Comparison of ENCODE assay signal across 1 cellular context in genomic region chr9:113011911-113012381, GRCh38.
TF ChIP-seq lines count a peak whose summit lies in the region.

TSS of gene ZNF883 (minus strand) at chr9:113012192.

TF ChIP-seq in HepG2, 621 proteins besides CTCF, POLR2A, EP300 and RAD21 (continued from another document and continues in another):
- TF ChIP-seq, protein P1, sequence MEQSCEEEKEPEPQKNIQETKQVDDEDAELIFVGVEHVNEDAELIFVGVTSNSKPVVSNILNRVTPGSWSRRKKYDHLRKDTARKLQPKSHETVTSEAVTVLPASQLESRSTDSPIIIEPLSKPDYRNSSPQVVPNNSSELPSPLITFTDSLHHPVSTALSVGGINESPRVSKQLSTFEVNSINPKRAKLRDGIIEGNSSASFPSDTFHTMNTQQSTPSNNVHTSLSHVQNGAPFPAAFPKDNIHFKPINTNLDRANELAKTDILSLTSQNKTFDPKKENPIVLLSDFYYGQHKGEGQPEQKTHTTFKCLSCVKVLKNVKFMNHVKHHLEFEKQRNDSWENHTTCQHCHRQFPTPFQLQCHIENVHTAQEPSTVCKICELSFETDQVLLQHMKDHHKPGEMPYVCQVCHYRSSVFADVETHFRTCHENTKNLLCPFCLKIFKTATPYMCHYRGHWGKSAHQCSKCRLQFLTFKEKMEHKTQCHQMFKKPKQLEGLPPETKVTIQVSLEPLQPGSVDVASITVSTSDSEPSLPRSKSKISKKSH (CRISPR knock-in tag; IDR thresholded peaks at IDR 0.05; ENCODE audit: borderline replicate concordance): no peak; the same call in 1 of the 2 replicates
- TF ChIP-seq GMEB1 (CRISPR knock-in tag; IDR thresholded peaks at IDR 0.05; ENCODE audit: borderline replicate concordance) (peak; percentile 87), POLR2AphosphoS2 (IDR thresholded peaks at IDR 0.05; ENCODE audit: low read depth, low read length) (no peak), GTF2F1 (IDR thresholded peaks at IDR 0.05; ENCODE audit: low read length) (no peak), ARNT2 (CRISPR knock-in tag; IDR thresholded peaks at IDR 0.05; ENCODE audit: low read depth) (no peak), ZMYM3 (CRISPR knock-in tag; IDR thresholded peaks at IDR 0.05) (peak; percentile 47), ZNF503 (CRISPR knock-in tag; IDR thresholded peaks at IDR 0.05) (no peak), ZMYM4 (CRISPR knock-in tag; IDR thresholded peaks at IDR 0.05) (peak; percentile 60; the same call in 1 of the 2 replicates), E2F5 (CRISPR knock-in tag; conservative IDR thresholded peaks at IDR 0.05) (no peak), THAP11 (CRISPR knock-in tag; IDR thresholded peaks at IDR 0.05) (peak; percentile 98), ZUFSP (CRISPR knock-in tag; IDR thresholded peaks at IDR 0.05; ENCODE audit: borderline replicate concordance) (no peak), ZNF18 (CRISPR knock-in tag; IDR thresholded peaks at IDR 0.05; ENCODE audit: insufficient replicate concordance) (no peak), NCOA1 (CRISPR knock-in tag; IDR thresholded peaks at IDR 0.05) (no peak), ZNF569 (CRISPR knock-in tag; IDR thresholded peaks at IDR 0.05; ENCODE audit: borderline replicate concordance) (no peak), HHEX (CRISPR knock-in tag; IDR thresholded peaks at IDR 0.05) (no peak), SYNCRIP (IDR thresholded peaks at IDR 0.05; ENCODE audit: insufficient read depth, low read depth, low read length) (no peak), ARID5B (CRISPR knock-in tag; IDR thresholded peaks at IDR 0.05) (0 out of 2 replicates have a peak, but pooled peaks have one; percentile 12), ZNF329 (CRISPR knock-in tag; IDR thresholded peaks at IDR 0.05; ENCODE audit: low read depth) (no peak), ZBTB42 (CRISPR knock-in tag; IDR thresholded peaks at IDR 0.05) (no peak), MTA3 (CRISPR knock-in tag; IDR thresholded peaks at IDR 0.05) (no peak), ZNF770 (CRISPR knock-in tag; IDR thresholded peaks at IDR 0.05) (no peak), MIXL1 (CRISPR knock-in tag; IDR thresholded peaks at IDR 0.05) (no peak), KLF15 (CRISPR knock-in tag; IDR thresholded peaks at IDR 0.05; ENCODE audit: borderline replicate concordance) (no peak), KDM1A (CRISPR knock-in tag; IDR thresholded peaks at IDR 0.05) (no peak), FOXO1 (CRISPR knock-in tag; IDR thresholded peaks at IDR 0.05) (no peak), ZBTB3 (CRISPR knock-in tag; IDR thresholded peaks at IDR 0.05; ENCODE audit: borderline replicate concordance, low read depth) (no peak), PCBP1 (IDR thresholded peaks at IDR 0.05; ENCODE audit: borderline replicate concordance, low read depth, low read length) (no peak)
- TF ChIP-seq, protein P2, sequence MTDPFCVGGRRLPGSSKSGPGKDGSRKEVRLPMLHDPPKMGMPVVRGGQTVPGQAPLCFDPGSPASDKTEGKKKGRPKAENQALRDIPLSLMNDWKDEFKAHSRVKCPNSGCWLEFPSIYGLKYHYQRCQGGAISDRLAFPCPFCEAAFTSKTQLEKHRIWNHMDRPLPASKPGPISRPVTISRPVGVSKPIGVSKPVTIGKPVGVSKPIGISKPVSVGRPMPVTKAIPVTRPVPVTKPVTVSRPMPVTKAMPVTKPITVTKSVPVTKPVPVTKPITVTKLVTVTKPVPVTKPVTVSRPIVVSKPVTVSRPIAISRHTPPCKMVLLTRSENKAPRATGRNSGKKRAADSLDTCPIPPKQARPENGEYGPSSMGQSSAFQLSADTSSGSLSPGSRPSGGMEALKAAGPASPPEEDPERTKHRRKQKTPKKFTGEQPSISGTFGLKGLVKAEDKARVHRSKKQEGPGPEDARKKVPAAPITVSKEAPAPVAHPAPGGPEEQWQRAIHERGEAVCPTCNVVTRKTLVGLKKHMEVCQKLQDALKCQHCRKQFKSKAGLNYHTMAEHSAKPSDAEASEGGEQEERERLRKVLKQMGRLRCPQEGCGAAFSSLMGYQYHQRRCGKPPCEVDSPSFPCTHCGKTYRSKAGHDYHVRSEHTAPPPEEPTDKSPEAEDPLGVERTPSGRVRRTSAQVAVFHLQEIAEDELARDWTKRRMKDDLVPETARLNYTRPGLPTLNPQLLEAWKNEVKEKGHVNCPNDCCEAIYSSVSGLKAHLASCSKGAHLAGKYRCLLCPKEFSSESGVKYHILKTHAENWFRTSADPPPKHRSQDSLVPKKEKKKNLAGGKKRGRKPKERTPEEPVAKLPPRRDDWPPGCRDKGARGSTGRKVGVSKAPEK (CRISPR knock-in tag; IDR thresholded peaks at IDR 0.05; ENCODE audit: borderline replicate concordance): no peak
- TF ChIP-seq, protein P3, sequence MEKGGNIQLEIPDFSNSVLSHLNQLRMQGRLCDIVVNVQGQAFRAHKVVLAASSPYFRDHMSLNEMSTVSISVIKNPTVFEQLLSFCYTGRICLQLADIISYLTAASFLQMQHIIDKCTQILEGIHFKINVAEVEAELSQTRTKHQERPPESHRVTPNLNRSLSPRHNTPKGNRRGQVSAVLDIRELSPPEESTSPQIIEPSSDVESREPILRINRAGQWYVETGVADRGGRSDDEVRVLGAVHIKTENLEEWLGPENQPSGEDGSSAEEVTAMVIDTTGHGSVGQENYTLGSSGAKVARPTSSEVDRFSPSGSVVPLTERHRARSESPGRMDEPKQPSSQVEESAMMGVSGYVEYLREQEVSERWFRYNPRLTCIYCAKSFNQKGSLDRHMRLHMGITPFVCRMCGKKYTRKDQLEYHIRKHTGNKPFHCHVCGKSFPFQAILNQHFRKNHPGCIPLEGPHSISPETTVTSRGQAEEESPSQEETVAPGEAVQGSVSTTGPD (CRISPR knock-in tag; IDR thresholded peaks at IDR 0.05): no peak
- TF ChIP-seq, protein P4, sequence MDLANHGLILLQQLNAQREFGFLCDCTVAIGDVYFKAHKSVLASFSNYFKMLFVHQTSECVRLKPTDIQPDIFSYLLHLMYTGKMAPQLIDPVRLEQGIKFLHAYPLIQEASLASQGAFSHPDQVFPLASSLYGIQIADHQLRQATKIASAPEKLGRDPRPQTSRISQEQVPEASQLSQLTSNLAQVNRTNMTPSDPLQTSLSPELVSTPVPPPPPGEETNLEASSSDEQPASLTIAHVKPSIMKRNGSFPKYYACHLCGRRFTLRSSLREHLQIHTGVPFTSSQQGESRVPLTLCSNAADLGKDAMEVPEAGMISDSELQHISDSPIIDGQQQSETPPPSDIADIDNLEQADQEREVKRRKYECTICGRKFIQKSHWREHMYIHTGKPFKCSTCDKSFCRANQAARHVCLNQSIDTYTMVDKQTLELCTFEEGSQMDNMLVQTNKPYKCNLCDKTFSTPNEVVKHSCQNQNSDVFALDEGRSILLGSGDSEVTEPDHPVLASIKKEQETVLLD (CRISPR knock-in tag; IDR thresholded peaks at IDR 0.05; ENCODE audit: low read depth): no peak
- TF ChIP-seq, protein P5, sequence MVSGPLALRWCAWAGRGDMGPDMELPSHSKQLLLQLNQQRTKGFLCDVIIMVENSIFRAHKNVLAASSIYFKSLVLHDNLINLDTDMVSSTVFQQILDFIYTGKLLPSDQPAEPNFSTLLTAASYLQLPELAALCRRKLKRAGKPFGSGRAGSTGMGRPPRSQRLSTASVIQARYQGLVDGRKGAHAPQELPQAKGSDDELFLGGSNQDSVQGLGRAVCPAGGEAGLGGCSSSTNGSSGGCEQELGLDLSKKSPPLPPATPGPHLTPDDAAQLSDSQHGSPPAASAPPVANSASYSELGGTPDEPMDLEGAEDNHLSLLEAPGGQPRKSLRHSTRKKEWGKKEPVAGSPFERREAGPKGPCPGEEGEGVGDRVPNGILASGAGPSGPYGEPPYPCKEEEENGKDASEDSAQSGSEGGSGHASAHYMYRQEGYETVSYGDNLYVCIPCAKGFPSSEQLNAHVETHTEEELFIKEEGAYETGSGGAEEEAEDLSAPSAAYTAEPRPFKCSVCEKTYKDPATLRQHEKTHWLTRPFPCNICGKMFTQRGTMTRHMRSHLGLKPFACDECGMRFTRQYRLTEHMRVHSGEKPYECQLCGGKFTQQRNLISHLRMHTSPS (CRISPR knock-in tag; IDR thresholded peaks at IDR 0.05; ENCODE audit: low read depth): no peak
